16 cellular contexts compared by ENCODE assay signal in the genomic region with DNA sequence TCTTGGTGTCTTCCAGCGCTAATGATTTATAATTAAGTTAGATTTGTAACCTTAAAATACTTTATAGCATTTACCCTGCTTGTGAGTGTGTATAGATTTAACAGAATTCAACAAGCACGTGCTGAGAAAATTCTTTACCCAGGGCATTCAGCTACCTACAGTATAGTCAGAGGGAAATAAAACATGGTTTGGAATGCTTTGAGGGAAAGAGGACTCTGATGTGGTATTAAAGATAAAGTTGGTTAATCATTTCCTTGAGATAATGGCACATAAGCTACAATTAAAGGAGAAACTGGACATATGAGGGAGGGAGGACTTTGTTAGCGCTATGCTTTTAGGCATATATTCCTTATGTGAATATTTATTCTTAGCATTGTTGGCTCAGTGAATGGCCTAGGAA. TPM values are rescaled to one million over a fixed set of nuclear protein-coding genes. Genes with fewer than 3 reads are reported as not detected.
DNase-seq lines count a peak whose midpoint lies in the region; ATAC-seq and TF ChIP-seq lines count a peak whose summit lies in the region.
"Had no signal": no experiment of that assay in that cellular context is flagged by ENCODE, and none has a peak within 500 bp of the region (broad histone marks: within the 10 kb centered on the region; RNA-seq: fewer than 3 reads in every experiment).

No MANE protein-coding gene starts in this region.

- no peaks in the 10 kb centered on the region for H3K9me3 Mint-ChIP-seq in activated naive CD8-positive, alpha-beta T cell (ENCODE audit: low read depth)
- H3K9me3 Mint-ChIP-seq in activated naive CD8-positive, alpha-beta T cell treated with anti-CD3 and anti-CD28 coated beads, Interleukin-2, amount 50 U/mL, for 24 hours, result no peaks in the 10 kb centered on the region
- H3K9me3 Mint-ChIP-seq: CD8-positive, alpha-beta memory T cell had no signal

- peak overlapping the region; percentile 19 for H3K27ac Mint-ChIP-seq in activated naive CD8-positive, alpha-beta T cell
- no peak overlapping the region for H3K27ac Mint-ChIP-seq in activated naive CD8-positive, alpha-beta T cell treated with anti-CD3 and anti-CD28 coated beads, Interleukin-2, amount 50 U/mL, for 24 hours
- H3K27ac Mint-ChIP-seq: GM23338 had no signal

- no peaks in the 10 kb centered on the region for H3K9me2 ChIP-seq in hepatocyte (replicated peaks; ENCODE audit: insufficient read depth)

- H3K36me3 ChIP-seq in hepatocyte (replicated peaks; ENCODE audit: insufficient read depth, low read depth), result no peaks in the 10 kb centered on the region
- H3K36me3 ChIP-seq: BLaER1 had no signal

- peaks cover 17% of the 10 kb centered on the region for H3K4me1 Mint-ChIP-seq in activated naive CD8-positive, alpha-beta T cell (ENCODE audit: low read depth)
- peaks cover 34% of the 10 kb centered on the region for H3K4me1 Mint-ChIP-seq in activated naive CD8-positive, alpha-beta T cell treated with anti-CD3 and anti-CD28 coated beads, Interleukin-2, amount 50 U/mL, for 24 hours
- H3K4me1 Mint-ChIP-seq: GM23338 had no signal

- no peaks in the 10 kb centered on the region for H3K27me3 ChIP-seq in hepatocyte
- H3K27me3 ChIP-seq: BLaER1 had no signal

- TF ChIP-seq CTCF in hepatocyte (IDR thresholded peaks at IDR 0.05; ENCODE audit: poor library complexity), result no peak

- no peak overlapping the region for H2AFZ ChIP-seq in hepatocyte
- H2AFZ ChIP-seq: GM23338 had no signal

- ATAC-seq in activated naive CD8-positive, alpha-beta T cell treated with anti-CD3 and anti-CD28 coated beads, Interleukin-2, amount 50 U/mL, for 24 hours, result no peak
- ATAC-seq in HG02870 (IDR thresholded peaks at IDR 0.05; ENCODE audit: unreplicated experiment), result no peak
- ATAC-seq in GM19397 (IDR thresholded peaks at IDR 0.05; ENCODE audit: unreplicated experiment), result no peak
- ATAC-seq: GM12878, GM23338 had no signal

- H3K27me3 Mint-ChIP-seq in activated naive CD8-positive, alpha-beta T cell, result no peaks in the 10 kb centered on the region
- peaks cover 4% of the 10 kb centered on the region for H3K27me3 Mint-ChIP-seq in activated naive CD8-positive, alpha-beta T cell treated with anti-CD3 and anti-CD28 coated beads, Interleukin-2, amount 50 U/mL, for 24 hours

- no peak for DNase-seq in activated naive CD8-positive, alpha-beta T cell treated with anti-CD3 and anti-CD28 coated beads, Interleukin-2, amount 50 U/mL, for 24 hours
- DNase-seq in hepatocyte (ENCODE audit: low spot score), result peak; percentile 21
- peak; percentile 55 for DNase-seq in renal cortical epithelial cell (ENCODE audit: low read depth)
- no peak for DNase-seq in NCI-H187 treated with DMSO at 0.1 percent for 48 hours (lab: John Stamatoyannopoulos, UW)
- DNase-seq: 8988T; AML-193; CD8-positive, alpha-beta memory T cell; DMS79; H7 had no signal

- H4K20me1 ChIP-seq in hepatocyte (ENCODE audit: insufficient read depth, poor library complexity, severe bottlenecking), result no peaks in the 10 kb centered on the region
- H4K20me1 ChIP-seq: BLaER1 had no signal

- H3K4me1 ChIP-seq in hepatocyte (ENCODE audit: insufficient read depth), result no peaks in the 10 kb centered on the region

- peak overlapping the region; percentile 24 for H3K4me2 ChIP-seq in hepatocyte
- H3K4me2 ChIP-seq: BLaER1, GM23338 had no signal

- no peaks in the 10 kb centered on the region for H3K79me2 ChIP-seq in hepatocyte

- peak overlapping the region; percentile 42 for H3K27ac ChIP-seq in hepatocyte
- H3K27ac ChIP-seq: BLaER1 had no signal

- WGBS in hepatocyte (ENCODE audit: low lambda C conversion rate, missing lambda C conversion rate), result 57% methylated on average over 3 of the region's 3 CpGs

- H3K4me3 ChIP-seq in hepatocyte, result no peak overlapping the region
- H3K4me3 ChIP-seq: BLaER1, GM12878, GM23338 had no signal

- H3K9me3 ChIP-seq in hepatocyte (ENCODE audit: low read depth), result no peaks in the 10 kb centered on the region

- H3K36me3 Mint-ChIP-seq in activated naive CD8-positive, alpha-beta T cell, result no peaks in the 10 kb centered on the region
- peaks cover 9% of the 10 kb centered on the region for H3K36me3 Mint-ChIP-seq in activated naive CD8-positive, alpha-beta T cell treated with anti-CD3 and anti-CD28 coated beads, Interleukin-2, amount 50 U/mL, for 24 hours (ENCODE audit: low read depth)

- no peak overlapping the region for H3K4me3 Mint-ChIP-seq in activated naive CD8-positive, alpha-beta T cell
- H3K4me3 Mint-ChIP-seq in activated naive CD8-positive, alpha-beta T cell treated with anti-CD3 and anti-CD28 coated beads, Interleukin-2, amount 50 U/mL, for 24 hours, result no peak overlapping the region
- H3K4me3 Mint-ChIP-seq: CD8-positive, alpha-beta memory T cell; GM23338 had no signal

RNA-seq across cellular contexts. Expression of gene IL12RB2, which starts 26.4 kb away (rescaled TPM):
- total RNA-seq in hepatocyte (0.47 TPM in 1 of 2 replicates, not detected in the other), renal cortical epithelial cell (0.10 and 1.7 TPM in 2 replicates)
- 0.10 TPM in 1 of 2 replicates, not detected in the other for polyA plus RNA-seq in hepatocyte
- total RNA-seq: G401 had no signal

Comparison
In these comparisons a context has a peak if more than half of its experiments do, and no peak if none do; other contexts are left out.
1. DNase-seq: peak in hepatocyte (single experiment) and renal cortical epithelial cell (single experiment); none in activated naive CD8-positive, alpha-beta T cell treated with anti-CD3 and anti-CD28 coated beads, Interleukin-2, amount 50 U/mL, for 24 hours (single experiment) and NCI-H187 treated with DMSO at 0.1 percent for 48 hours (single experiment).